ENCODE assay signal across 8 cellular contexts in the genomic region with DNA sequence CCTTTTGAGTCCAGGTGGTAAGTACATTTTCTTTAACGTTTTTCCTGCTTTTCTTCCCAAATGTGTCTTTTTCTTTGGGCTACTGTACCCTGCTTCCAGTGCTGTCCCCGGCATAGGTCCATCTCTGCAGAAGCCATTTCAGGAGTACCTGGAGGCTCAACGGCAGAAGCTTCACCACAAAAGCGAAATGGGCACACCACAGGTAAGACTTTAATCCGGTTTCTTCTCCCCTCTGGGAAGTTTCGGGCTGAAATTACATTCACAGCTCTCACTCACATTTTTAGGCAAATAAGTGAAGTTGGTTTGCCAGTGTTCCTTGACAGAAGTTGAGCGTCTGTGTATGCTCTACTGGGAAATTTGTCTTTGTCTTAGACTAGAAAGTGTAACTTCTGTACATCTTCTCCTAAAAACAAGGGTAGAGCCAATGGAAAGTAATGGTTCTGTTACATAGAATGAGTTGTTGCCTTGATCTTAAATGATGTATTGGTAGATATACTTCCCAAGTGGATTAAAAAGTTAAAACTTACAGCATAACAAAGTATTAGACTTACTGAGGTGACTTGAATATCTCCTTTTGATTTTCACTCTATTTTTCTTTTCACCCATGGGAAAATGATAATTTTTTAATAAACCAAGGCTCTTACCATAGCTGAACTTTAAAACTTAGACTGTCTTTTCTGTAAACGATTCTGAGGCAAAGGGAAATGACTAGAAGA. TPM values are rescaled to one million over a fixed set of nuclear protein-coding genes. Genes with fewer than 3 reads are reported as not detected.
DNase-seq lines count a peak whose midpoint lies in the region; FAIRE-seq and TF ChIP-seq lines count a peak whose summit lies in the region.

No MANE protein-coding gene starts in this region.

- peaks cover 17% of the 10 kb centered on the region for H3K4me1 ChIP-seq in hepatocyte (ENCODE audit: insufficient read depth)

- no peaks in the 10 kb centered on the region for H3K9me3 ChIP-seq in hepatocyte (ENCODE audit: low read depth)

- H3K27me3 ChIP-seq in BJ (ENCODE audit: control insufficient read depth, insufficient read depth, low read length) (no peaks in the 10 kb centered on the region), hepatocyte (no peaks in the 10 kb centered on the region)

- peaks cover 11% of the 10 kb centered on the region for H4K20me1 ChIP-seq in hepatocyte (ENCODE audit: insufficient read depth, poor library complexity, severe bottlenecking)

- in situ Hi-C loops in KBM-7 (cut with MboI; ENCODE audit: low pct_unique_long_range_greater_than_20kb, low sequenced_read_pairs) = no loop called here

- H3K4me2 ChIP-seq in hepatocyte = peak overlapping the region; percentile 74

- no peak for DNase-seq in BJ (ENCODE audit: low read depth)
- DNase-seq in Kasumi-1 (lab: John Stamatoyannopoulos, UW) = peak; percentile 46 to 57
- peak; percentile 46 for DNase-seq in activated naive CD4-positive, alpha-beta T cell treated with anti-CD3 and anti-CD28 coated beads, Interleukin-2, amount 50 U/mL, for 16 hours
- DNase-seq in hepatocyte (ENCODE audit: low spot score) = peak; percentile 20
- peak; percentile 47 for DNase-seq in stimulated activated CD4-positive, alpha-beta T cell treated with anti-CD3 and anti-CD28 coated beads, Interleukin-1b, Interleukin-23, amount 100 ng/mL, for 48 hours
- no peak for DNase-seq in NCI-H1694 (lab: John Stamatoyannopoulos, UW)
- no peak for DNase-seq in KBM-7
- no peak for DNase-seq in frontal cortex (ENCODE audit: low spot score in 2 of 2)

- H3K9me2 ChIP-seq in hepatocyte (replicated peaks; ENCODE audit: insufficient read depth) = no peaks in the 10 kb centered on the region

- FAIRE-seq in frontal cortex (lab: Jason Lieb, UNC) = no peak

- peak overlapping the region; percentile 92 for H3K4me3 ChIP-seq in BJ (ENCODE audit: low read depth, low read length)
- peak overlapping the region; percentile 61 for H3K4me3 ChIP-seq in hepatocyte

- no peak overlapping the region for H2AFZ ChIP-seq in hepatocyte

- peaks cover 35% of the 10 kb centered on the region for H3K79me2 ChIP-seq in hepatocyte

- CTCF ChIA-PET in BJ (lab: Yijun Ruan, JAX) = interaction anchor here (0.6 to 3.3 kb wide), 10 partner anchors 21 to 95 kb away, joined by 3 to 18 read pairs (median 4); no protein-coding TSS in a partner anchor

- POLR2A ChIA-PET in BJ (lab: Charles Lee) = interaction anchor here (0.9 to 3.8 kb wide), 11 partner anchors 9 to 86 kb away, joined by 3 to 45 read pairs (median 5); no protein-coding TSS in a partner anchor

- peaks cover 3% of the 10 kb centered on the region for H3K36me3 ChIP-seq in BJ (ENCODE audit: control insufficient read depth, insufficient read depth, low read length)
- H3K36me3 ChIP-seq in hepatocyte (replicated peaks; ENCODE audit: insufficient read depth, low read depth) = peaks cover 5% of the 10 kb centered on the region

- TF ChIP-seq CTCF in BJ (IDR thresholded peaks at IDR 0.05; ENCODE audit: insufficient read depth, low read depth, low read length) (no peak), hepatocyte (IDR thresholded peaks at IDR 0.05; ENCODE audit: poor library complexity) (no peak)

- WGBS in hepatocyte (ENCODE audit: low lambda C conversion rate, missing lambda C conversion rate) = 2% methylated on average over 8 of the region's 8 CpGs

- H3K27ac ChIP-seq in hepatocyte = peak overlapping the region; percentile 99

RNA-seq across cellular contexts. Expression of gene TUBD1, which starts 54.4 kb away (rescaled TPM):
- polyA plus RNA-seq in BJ (2011; rRNA removed) = 2.3 and 4.2 TPM in 2 replicates
- 3.9 and 5.9 TPM in 2 replicates for polyA minus RNA-seq in BJ (2011; rRNA and poly(A)+ RNA removed)
- total RNA-seq in hepatocyte = 8.6 and 11.8 TPM in 2 replicates
- polyA plus RNA-seq in hepatocyte = 8.7 and 12.0 TPM in 2 replicates
- 11.0 TPM for total RNA-seq in frontal cortex

RNA-seq across cellular contexts. Expression of gene RPS6KB1, which starts 54.6 kb away (rescaled TPM):
- polyA plus RNA-seq in BJ (2011; rRNA removed) = 7.4 and 15.7 TPM in 2 replicates
- polyA minus RNA-seq in BJ (2011; rRNA and poly(A)+ RNA removed) = 6.8 and 8.3 TPM in 2 replicates
- 17.2 and 22.4 TPM in 2 replicates for total RNA-seq in hepatocyte
- 21.9 and 27.9 TPM in 2 replicates for polyA plus RNA-seq in hepatocyte
- total RNA-seq in frontal cortex = 36.3 TPM

Comparison
In these comparisons a context has a peak if more than half of its experiments do, and no peak if none do; other contexts are left out.
1. DNase-seq: peak in Kasumi-1 (2 of 2), activated naive CD4-positive, alpha-beta T cell treated with anti-CD3 and anti-CD28 coated beads, Interleukin-2, amount 50 U/mL, for 16 hours (single experiment), hepatocyte (single experiment) and stimulated activated CD4-positive, alpha-beta T cell treated with anti-CD3 and anti-CD28 coated beads, Interleukin-1b, Interleukin-23, amount 100 ng/mL, for 48 hours (single experiment); none in BJ (single experiment), NCI-H1694 (single experiment), KBM-7 (single experiment) and frontal cortex (0 of 2).